ENCODE assay signal across 11 cellular contexts in genomic region chr11:73313652-73314051, GRCh38. TPM values are rescaled to one million over a fixed set of nuclear protein-coding genes. Genes with fewer than 3 reads are reported as not detected.
DNase-seq lines count a peak whose midpoint lies in the region; ATAC-seq and TF ChIP-seq lines count a peak whose summit lies in the region.
"Had no signal": no experiment of that assay in that cellular context is flagged by ENCODE, and none has a peak within 500 bp of the region (broad histone marks: within the 10 kb centered on the region; RNA-seq: fewer than 3 reads in every experiment).

No MANE protein-coding gene starts in this region.

- no peak overlapping the region for H3K4me3 ChIP-seq in hepatocyte

- no peaks in the 10 kb centered on the region for H3K27me3 ChIP-seq in hepatocyte

- DNase-seq in HCEC 1CT (peak; percentile 30), hepatocyte (ENCODE audit: low spot score) (no peak), NCI-H1417 (lab: John Stamatoyannopoulos, UW) (no peak), NCI-H510A treated with DMSO at 0.1 percent for 48 hours (lab: John Stamatoyannopoulos, UW) (no peak), DMS153 treated with DMSO at 0.1 percent for 48 hours (lab: John Stamatoyannopoulos, UW; ENCODE audit: unreplicated experiment) (no peak)
- no peak for DNase-seq in activated CD8-positive, alpha-beta T cell treated with anti-CD3 and anti-CD28 coated beads for 36 hours
- no peak for DNase-seq in stimulated activated naive B cell treated with anti-CD40 and anti-IgM and Interleukin-4, amounts not matched to agents 10 μg/mL and 1 μg/mL and 100 μg/mL, for 72 hours
- DNase-seq: H9, SHP77 treated with DMSO at 0.1 percent for 48 hours had no signal

- H3K4me1 Mint-ChIP-seq in activated CD8-positive, alpha-beta T cell treated with anti-CD3 and anti-CD28 coated beads for 36 hours (ENCODE audit: low read depth): no peaks in the 10 kb centered on the region
- H3K4me1 Mint-ChIP-seq in stimulated activated naive B cell treated with anti-CD40 and anti-IgM and Interleukin-4, amounts not matched to agents 10 μg/mL and 1 μg/mL and 100 μg/mL, for 72 hours: peaks cover 57 to 82% of the 10 kb centered on the region in 2 donors

- H2AFZ ChIP-seq in hepatocyte: no peak overlapping the region

- ATAC-seq in activated CD8-positive, alpha-beta T cell treated with anti-CD3 and anti-CD28 coated beads for 36 hours: peak; percentile 28
- ATAC-seq in stimulated activated naive B cell treated with anti-CD40 and anti-IgM and Interleukin-4, amounts not matched to agents 10 μg/mL and 1 μg/mL and 100 μg/mL, for 72 hours (replicated peaks): peak; percentile 28 to 33
- ATAC-seq in GM18873 (IDR thresholded peaks at IDR 0.05; ENCODE audit: low FRiP score, unreplicated experiment): no peak

- TF ChIP-seq CTCF in activated CD8-positive, alpha-beta T cell treated with anti-CD3 and anti-CD28 coated beads for 36 hours (IDR thresholded peaks at IDR 0.05): no peak
- TF ChIP-seq CTCF in hepatocyte (IDR thresholded peaks at IDR 0.05; ENCODE audit: poor library complexity): no peak

- peak overlapping the region; percentile 85 for H3K4me2 ChIP-seq in hepatocyte

- peaks cover 7% of the 10 kb centered on the region for H3K27me3 Mint-ChIP-seq in activated CD8-positive, alpha-beta T cell treated with anti-CD3 and anti-CD28 coated beads for 36 hours
- no peaks in the 10 kb centered on the region for H3K27me3 Mint-ChIP-seq in stimulated activated naive B cell treated with anti-CD40 and anti-IgM and Interleukin-4, amounts not matched to agents 10 μg/mL and 1 μg/mL and 100 μg/mL, for 72 hours

- no peaks in the 10 kb centered on the region for H3K36me3 Mint-ChIP-seq in activated CD8-positive, alpha-beta T cell treated with anti-CD3 and anti-CD28 coated beads for 36 hours (ENCODE audit: low read depth)
- peaks cover 47 to 78% of the 10 kb centered on the region in 2 donors for H3K36me3 Mint-ChIP-seq in stimulated activated naive B cell treated with anti-CD40 and anti-IgM and Interleukin-4, amounts not matched to agents 10 μg/mL and 1 μg/mL and 100 μg/mL, for 72 hours

- intact Hi-C loops in activated CD8-positive, alpha-beta T cell treated with anti-CD3 and anti-CD28 coated beads for 36 hours (cut with micrococcal nuclease): no loop called here

- peaks cover 95% of the 10 kb centered on the region for H3K79me2 ChIP-seq in hepatocyte

- CTCF ChIA-PET in activated CD8-positive, alpha-beta T cell treated with anti-CD3 and anti-CD28 coated beads for 36 hours (lab: Charles Lee): interaction anchor here (1.4 to 3.7 kb wide), 5 partner anchors 11 to 47 kb away, joined by 3 to 17 read pairs (median 6); no protein-coding TSS in a partner anchor

- H3K27ac ChIP-seq in hepatocyte: peak overlapping the region; percentile 55

- no peak overlapping the region for H3K27ac Mint-ChIP-seq in activated CD8-positive, alpha-beta T cell treated with anti-CD3 and anti-CD28 coated beads for 36 hours
- peak overlapping the region; percentile 82 for H3K27ac Mint-ChIP-seq in stimulated activated naive B cell treated with anti-CD40 and anti-IgM and Interleukin-4, amounts not matched to agents 10 μg/mL and 1 μg/mL and 100 μg/mL, for 72 hours
- H3K27ac Mint-ChIP-seq: activated T-helper 1 cell treated with anti-CD3 and anti-CD28 coated beads, Interleukin-12 subunit alpha, Interleukin-12 subunit beta, Interleukin-2, Interleukin-4 antibody, amounts not matched to agents 30 ng/mL and 10 ng/mL and 1 ng/mL, durations not matched to agents 14 hours and 24 hours and 36 hours; H9 had no signal

- H4K20me1 ChIP-seq in hepatocyte (ENCODE audit: insufficient read depth, poor library complexity, severe bottlenecking): peaks cover 82% of the 10 kb centered on the region

- no peaks in the 10 kb centered on the region for H3K36me3 ChIP-seq in hepatocyte (replicated peaks; ENCODE audit: insufficient read depth, low read depth)

- H3K4me3 Mint-ChIP-seq in activated CD8-positive, alpha-beta T cell treated with anti-CD3 and anti-CD28 coated beads for 36 hours: no peak overlapping the region
- H3K4me3 Mint-ChIP-seq in stimulated activated naive B cell treated with anti-CD40 and anti-IgM and Interleukin-4, amounts not matched to agents 10 μg/mL and 1 μg/mL and 100 μg/mL, for 72 hours: peak overlapping the region; percentile 74 to 77
- H3K4me3 Mint-ChIP-seq: activated T-helper 1 cell treated with anti-CD3 and anti-CD28 coated beads, Interleukin-12 subunit alpha, Interleukin-12 subunit beta, Interleukin-2, Interleukin-4 antibody, amounts not matched to agents 30 ng/mL and 10 ng/mL and 1 ng/mL, durations not matched to agents 14 hours and 24 hours and 36 hours; H9 had no signal

- H3K4me1 ChIP-seq in hepatocyte (ENCODE audit: insufficient read depth): peaks cover 74% of the 10 kb centered on the region

- no peaks in the 10 kb centered on the region for H3K9me3 ChIP-seq in hepatocyte (ENCODE audit: low read depth)

- WGBS in hepatocyte (ENCODE audit: low lambda C conversion rate, missing lambda C conversion rate): 65% methylated on average over 1 of the region's 1 CpG

- POLR2A ChIA-PET in activated CD8-positive, alpha-beta T cell treated with anti-CD3 and anti-CD28 coated beads for 36 hours (lab: Charles Lee): no interaction called here

- H3K9me2 ChIP-seq in hepatocyte (replicated peaks; ENCODE audit: insufficient read depth): no peaks in the 10 kb centered on the region

- H3K9me3 Mint-ChIP-seq in activated CD8-positive, alpha-beta T cell treated with anti-CD3 and anti-CD28 coated beads for 36 hours: no peaks in the 10 kb centered on the region
- no peaks in the 10 kb centered on the region for H3K9me3 Mint-ChIP-seq in stimulated activated naive B cell treated with anti-CD40 and anti-IgM and Interleukin-4, amounts not matched to agents 10 μg/mL and 1 μg/mL and 100 μg/mL, for 72 hours
- H3K9me3 Mint-ChIP-seq: activated T-helper 1 cell treated with anti-CD3 and anti-CD28 coated beads, Interleukin-12 subunit alpha, Interleukin-12 subunit beta, Interleukin-2, Interleukin-4 antibody, amounts not matched to agents 30 ng/mL and 10 ng/mL and 1 ng/mL, durations not matched to agents 14 hours and 24 hours and 36 hours; H9 had no signal

RNA-seq across cellular contexts. Expression of gene ARHGEF17, which starts 5.6 kb away (rescaled TPM):
- under 1 TPM; 0.07 to 0.41 TPM for total RNA-seq in activated CD8-positive, alpha-beta T cell treated with anti-CD3 and anti-CD28 coated beads for 36 hours
- 26.6 and 35.6 TPM in 2 replicates for total RNA-seq in hepatocyte
- polyA plus RNA-seq in hepatocyte: 30.2 and 36.2 TPM in 2 replicates

RNA-seq across cellular contexts. Expression of gene P2RY6, which starts 41.5 kb away (rescaled TPM):
- not detected for total RNA-seq in activated CD8-positive, alpha-beta T cell treated with anti-CD3 and anti-CD28 coated beads for 36 hours
- total RNA-seq in hepatocyte: 2.6 and 2.9 TPM in 2 replicates
- 8.9 and 9.7 TPM in 2 replicates for polyA plus RNA-seq in hepatocyte
- total RNA-seq: activated T-helper 1 cell treated with anti-CD3 and anti-CD28 coated beads, Interleukin-12 subunit alpha, Interleukin-12 subunit beta, Interleukin-2, Interleukin-4 antibody, amounts not matched to agents 30 ng/mL and 10 ng/mL and 1 ng/mL, durations not matched to agents 14 hours and 24 hours and 36 hours; H9 had no signal

Comparison
In these comparisons a context has a peak if more than half of its experiments do, and no peak if none do; other contexts are left out.
1. RNA of gene ARHGEF17, which starts 5.6 kb away (total RNA-seq): 26.6 to 35.6 TPM in hepatocyte; 0.07 to 0.41 TPM in activated CD8-positive, alpha-beta T cell treated with anti-CD3 and anti-CD28 coated beads for 36 hours; every median in the first group is over 10 times any median in the second.